30 cellular contexts compared by ENCODE assay signal in the genomic region with DNA sequence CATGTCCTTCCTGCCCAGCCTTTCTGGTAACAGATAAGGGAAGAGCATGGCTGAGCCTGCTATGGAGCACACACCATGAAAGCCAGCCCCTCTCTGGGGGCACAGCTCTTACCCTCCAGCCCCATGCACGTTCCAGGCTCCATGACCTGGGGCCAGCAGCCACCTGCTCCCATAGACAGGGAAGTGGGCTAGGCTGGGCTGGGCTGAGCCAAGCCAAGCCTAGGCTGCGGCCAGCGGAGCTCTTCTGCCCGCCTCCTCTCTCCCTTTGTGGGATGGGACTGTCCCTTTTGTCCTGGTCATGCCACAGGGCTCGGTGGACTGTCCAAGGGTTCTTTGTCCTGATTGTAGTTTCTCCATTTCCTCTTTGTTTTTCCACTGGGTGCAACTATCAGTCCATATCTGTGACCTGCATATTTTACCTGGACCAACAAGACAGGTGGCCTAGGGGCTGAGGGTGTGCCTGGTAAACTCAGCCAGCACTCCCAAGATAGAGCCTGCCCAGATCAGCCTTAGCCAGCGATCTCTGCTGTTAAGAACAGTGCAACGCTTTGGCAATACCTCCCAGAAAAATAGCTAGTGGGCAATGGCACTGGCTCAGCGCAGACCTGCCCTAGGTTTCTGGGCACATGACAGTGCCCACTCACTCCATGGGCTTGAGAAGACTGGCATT.
DNase-seq lines count a peak whose midpoint lies in the region; ATAC-seq and TF ChIP-seq lines count a peak whose summit lies in the region.
"Had no signal": no experiment of that assay in that cellular context is flagged by ENCODE, and none has a peak within 500 bp of the region (broad histone marks: within the 10 kb centered on the region; RNA-seq: fewer than 3 reads in every experiment).

No MANE protein-coding gene starts in this region.

- H3K4me2 ChIP-seq in osteoblast (ENCODE audit: insufficient read depth, low read length) = no peak overlapping the region
- H3K4me2 ChIP-seq: PC-9 had no signal

- peaks cover 4% of the 10 kb centered on the region for H4K20me1 ChIP-seq in osteoblast (ENCODE audit: insufficient read depth, low read length)

- intact Hi-C loops in Right ventricle myocardium inferior (cut with DNase I) = no loop called here
- intact Hi-C loops in cardiac septum (cut with DNase I) = loop anchor here (2.0 kb wide), 1 partner anchor 31 kb away; no protein-coding TSS in a partner anchor

- no peaks in the 10 kb centered on the region for H3K79me2 ChIP-seq in osteoblast (ENCODE audit: insufficient read depth, low read length)

- no peak for TF ChIP-seq CTCF in osteoblast (IDR thresholded peaks at IDR 0.05; ENCODE audit: extremely low read depth, low read depth, low read length)

- no peaks in the 10 kb centered on the region for H3K9me3 ChIP-seq in osteoblast (ENCODE audit: low read depth, low read length)
- H3K9me3 ChIP-seq: adrenal gland, body of pancreas had no signal

- H3K27me3 ChIP-seq in osteoblast (ENCODE audit: insufficient read depth, low read length) = no peaks in the 10 kb centered on the region
- H3K27me3 ChIP-seq: adrenal gland, body of pancreas had no signal

- ATAC-seq in Right ventricle myocardium inferior = peak; percentile 13
- peak; percentile 23 for ATAC-seq in left lobe of liver
- ATAC-seq in GM19395 (IDR thresholded peaks at IDR 0.05; ENCODE audit: unreplicated experiment) = no peak
- ATAC-seq: activated T-cell treated with anti-CD3 and anti-CD28 coated beads, Interleukin-2, amount 50 U/mL, for 72 hours; body of pancreas had no signal

- peaks cover 9% of the 10 kb centered on the region for H3K4me1 ChIP-seq in osteoblast (ENCODE audit: insufficient read depth, low read length)
- H3K4me1 ChIP-seq: body of pancreas had no signal

- no peak overlapping the region for H2AFZ ChIP-seq in osteoblast (ENCODE audit: low read length)
- H2AFZ ChIP-seq: PC-9 had no signal

- no peak overlapping the region for H3K27ac ChIP-seq in osteoblast (ENCODE audit: low read depth, low read length)
- H3K27ac ChIP-seq in caudate nucleus (ENCODE audit: low read depth, low read length) = no peak overlapping the region
- H3K27ac ChIP-seq: 22Rv1, adrenal gland, body of pancreas, PC-9, WERI-Rb-1 had no signal

- no peaks in the 10 kb centered on the region for H3K36me3 ChIP-seq in osteoblast (ENCODE audit: insufficient read depth, low read length)
- H3K36me3 ChIP-seq: adrenal gland, WERI-Rb-1 had no signal

- DNase-seq in Right ventricle myocardium inferior (ENCODE audit: missing footprints) (no peak), cardiac septum (ENCODE audit: low spot score) (no peak), left lobe of liver (ENCODE audit: low spot score) (no peak), osteoblast (ENCODE audit: insufficient read length, low spot score, missing footprints) (peak; percentile 48), caudate nucleus (lab: John Stamatoyannopoulos, UW) (no peak), NCI-H1694 treated with DMSO at 0.1 percent for 48 hours (lab: John Stamatoyannopoulos, UW) (no peak)
- no peak for DNase-seq in activated CD8-positive, alpha-beta memory T cell treated with anti-CD3 and anti-CD28 coated beads, Interleukin-2, amount 50 U/mL, for 4 hours
- DNase-seq: activated CD4-positive, alpha-beta T cell treated with anti-CD3 and anti-CD28 coated beads, Interleukin-2, amount 10 ng/mL, durations not matched to agents 24 days and 14 days; activated naive CD4-positive, alpha-beta T cell treated with Interleukin-2 at 50 U/mL for 16 hours; activated T-cell treated with anti-CD3 and anti-CD28 coated beads, Interleukin-2, amount 50 U/mL, for 72 hours; adrenal gland; body of pancreas; CD4-positive, CD25-positive, alpha-beta regulatory T cell; effector CD4-positive, alpha-beta T cell; NCI-H1092; NCI-H187; NCI-H2171 treated with DMSO at 0.1 percent for 48 hours; NCI-H524; NK-92 treated with Interleukin-12 subunit alpha and Interleukin-12 subunit beta, amount 100 ng/mL, for 24 hours; occipital lobe; PC-9; retina; SIG-M5; stimulated activated CD4-positive, alpha-beta T cell treated with anti-CD3 and anti-CD28 coated beads, Interleukin-12 subunit alpha, Interleukin-12 subunit beta, amount 100 ng/mL, for 4 hours; stimulated activated CD4-positive, alpha-beta T cell treated with anti-CD3 and anti-CD28 coated beads, Interleukin-4, amount 100 ng/mL, for 1 hour; SW 1271; T1000; WERI-Rb-1 had no signal

- H3K4me3 ChIP-seq in osteoblast (ENCODE audit: insufficient read depth, low read length) = no peak overlapping the region
- H3K4me3 ChIP-seq: adrenal gland, body of pancreas, PC-9 had no signal
